2 cellular contexts compared by ENCODE assay signal in genomic region chr13:97133554-97133953, GRCh38.
TF ChIP-seq lines count a peak whose summit lies in the region.

No MANE protein-coding gene starts in this region.

TF ChIP-seq in IMR-90, 13 proteins besides CTCF, POLR2A, EP300 and RAD21 (continued from another document):
- TF ChIP-seq USF2 (IDR thresholded peaks at IDR 0.05; ENCODE audit: low read depth, low read length): no peak

TF ChIP-seq in HepG2, 621 proteins besides CTCF, POLR2A, EP300 and RAD21:
- TF ChIP-seq AFF4 (CRISPR knock-in tag; IDR thresholded peaks at IDR 0.05): no peak
- TF ChIP-seq ETS1 (CRISPR knock-in tag; IDR thresholded peaks at IDR 0.05): no peak
- TF ChIP-seq ZBTB21 (CRISPR knock-in tag; IDR thresholded peaks at IDR 0.05): no peak
- no peak for TF ChIP-seq HNRNPL (IDR thresholded peaks at IDR 0.05; ENCODE audit: low read depth, low read length)
- no peak for TF ChIP-seq ZNF205 (CRISPR knock-in tag; IDR thresholded peaks at IDR 0.05)
- TF ChIP-seq XRCC5 (optimal IDR thresholded peaks at IDR 0.05; ENCODE audit: low read length): no peak
- TF ChIP-seq TRAFD1 (CRISPR knock-in tag; IDR thresholded peaks at IDR 0.05; ENCODE audit: borderline replicate concordance): no peak
- TF ChIP-seq SIN3B (IDR thresholded peaks at IDR 0.05; ENCODE audit: low read length): no peak
- TF ChIP-seq ZC3H4 (CRISPR knock-in tag; IDR thresholded peaks at IDR 0.05; ENCODE audit: borderline replicate concordance): no peak
- TF ChIP-seq ZNF503 (CRISPR knock-in tag; IDR thresholded peaks at IDR 0.05): no peak
- no peak for TF ChIP-seq ZFP37 (CRISPR knock-in tag; IDR thresholded peaks at IDR 0.05; ENCODE audit: borderline replicate concordance)
- no peak for TF ChIP-seq SNAPC5 (CRISPR knock-in tag; IDR thresholded peaks at IDR 0.05; ENCODE audit: borderline replicate concordance)
- TF ChIP-seq ZNF143 (CRISPR knock-in tag; IDR thresholded peaks at IDR 0.05): no peak
- TF ChIP-seq SP2 (CRISPR knock-in tag; IDR thresholded peaks at IDR 0.05): no peak
- no peak for TF ChIP-seq ZNF766 (CRISPR knock-in tag; IDR thresholded peaks at IDR 0.05; ENCODE audit: borderline replicate concordance)
- TF ChIP-seq JARID2 (CRISPR knock-in tag; IDR thresholded peaks at IDR 0.05; ENCODE audit: insufficient replicate concordance): no peak
- TF ChIP-seq KLF9 (CRISPR knock-in tag; IDR thresholded peaks at IDR 0.05; ENCODE audit: low read depth): no peak
